Comparison of ENCODE assay signal across 37 cellular contexts in genomic region chr9:118614011-118614410, GRCh38.
DNase-seq lines count a peak whose midpoint lies in the region; ATAC-seq, FAIRE-seq and TF ChIP-seq lines count a peak whose summit lies in the region.
"Had no signal": no experiment of that assay in that cellular context is flagged by ENCODE, and none has a peak within 500 bp of the region (broad histone marks: within the 10 kb centered on the region; RNA-seq: fewer than 3 reads in every experiment).

No MANE protein-coding gene starts in this region.

- no peak overlapping the region for H3K4me3 Mint-ChIP-seq in activated T-cell treated with anti-CD3 and anti-CD28 coated beads, Interleukin-2, amount 50 U/mL, for 4 hours
- H3K4me3 Mint-ChIP-seq: B cell; CD14-positive monocyte; CD4-positive, alpha-beta memory T cell; CD4-positive, alpha-beta T cell; CD4-positive, CD25-positive, alpha-beta regulatory T cell; CD8-positive, alpha-beta memory T cell; CD8-positive, alpha-beta T cell had no signal

- no peaks in the 10 kb centered on the region for H3K4me1 ChIP-seq in Karpas-422 (ENCODE audit: low read length)
- H3K4me1 ChIP-seq: BE2C; BLaER1; BLaER1 treated with 17β-estradiol and CSF1 and Interleukin-3, amounts not matched to agents 10 nM and 100 nM; Caco-2 had no signal

- TF ChIP-seq CTCF in fibroblast of villous mesenchyme (IDR thresholded peaks at IDR 0.05; ENCODE audit: insufficient read depth, low read depth, low read length), result no peak

- FAIRE-seq in RCC 7860 (lab: Jason Lieb, UNC) (peak; percentile 26), endometrium (lab: Jason Lieb, UNC) (peak; percentile 100), GM12891 (lab: Jason Lieb, UNC) (no peak)
- FAIRE-seq: A204.1, D721Med had no signal

- DNase-seq in NCI-H69 (lab: John Stamatoyannopoulos, UW), result peak; percentile 49
- no peak for DNase-seq in RCC 7860 (ENCODE audit: low spot score)
- peak; percentile 66 for DNase-seq in fibroblast of villous mesenchyme (ENCODE audit: low read depth)
- DNase-seq in activated T-cell treated with anti-CD3 and anti-CD28 coated beads, Interleukin-2, amount 50 U/mL, for 4 hours, result no peak
- DNase-seq in activated effector memory CD4-positive, alpha-beta T cell treated with Interleukin-2 at 50 U/mL for 16 hours, result no peak
- DNase-seq in GM12891 (ENCODE audit: insufficient read length, low spot score), result no peak
- no peak for DNase-seq in Karpas-422
- DNase-seq: 8988T; ACHN; AML-193; BE2C; C1 segment of cervical spinal cord; Caco-2; Calu3; CD4-positive, alpha-beta memory T cell; CD4-positive, alpha-beta T cell; CD4-positive, CD25-positive, alpha-beta regulatory T cell; CD8-positive, alpha-beta memory T cell; CD8-positive, alpha-beta T cell; COR-L47; DMS 273 treated with DMSO at 0.1 percent for 48 hours; DMS153; DMS53; DMS79; DMS79 treated with DMSO at 0.1 percent for 48 hours; DND-41; EL had no signal

- H3K36me3 Mint-ChIP-seq in activated T-cell treated with anti-CD3 and anti-CD28 coated beads, Interleukin-2, amount 50 U/mL, for 4 hours (ENCODE audit: insufficient read depth), result no peaks in the 10 kb centered on the region
- H3K36me3 Mint-ChIP-seq: CD14-positive monocyte; CD4-positive, alpha-beta memory T cell; CD4-positive, CD25-positive, alpha-beta regulatory T cell; CD8-positive, alpha-beta memory T cell; CD8-positive, alpha-beta T cell had no signal

- no peak overlapping the region for H3K4me2 ChIP-seq in Karpas-422 (ENCODE audit: low read depth, low read length, poor library complexity, severe bottlenecking)
- H3K4me2 ChIP-seq: A549; BLaER1; BLaER1 treated with 17β-estradiol and CSF1 and Interleukin-3, amounts not matched to agents 10 nM and 100 nM had no signal

- no peak overlapping the region for H3K4me3 ChIP-seq in fibroblast of villous mesenchyme (ENCODE audit: low read depth, low read length)
- H3K4me3 ChIP-seq in Karpas-422 (ENCODE audit: low read length), result no peak overlapping the region
- H3K4me3 ChIP-seq: A549; BLaER1; BLaER1 treated with 17β-estradiol and CSF1 and Interleukin-3, amounts not matched to agents 10 nM and 100 nM had no signal

- no peak overlapping the region for H3K27ac ChIP-seq in Karpas-422 (ENCODE audit: low read length)
- H3K27ac ChIP-seq: 22Rv1; A549; BLaER1; BLaER1 treated with 17β-estradiol and CSF1 and Interleukin-3, amounts not matched to agents 10 nM and 100 nM; C4-2B had no signal

- TF ChIP-seq POLR2A in GM12891 (IDR thresholded peaks at IDR 0.05; ENCODE audit: low read depth, low read length), result no peak

- no peaks in the 10 kb centered on the region for H4K20me1 ChIP-seq in Karpas-422 (ENCODE audit: insufficient read depth, low read depth, low read length)
- H4K20me1 ChIP-seq: BLaER1; BLaER1 treated with 17β-estradiol and CSF1 and Interleukin-3, amounts not matched to agents 10 nM and 100 nM had no signal

- H3K27me3 ChIP-seq in Karpas-422 (ENCODE audit: low read length), result no peaks in the 10 kb centered on the region
- H3K27me3 ChIP-seq: BE2C; BLaER1; BLaER1 treated with 17β-estradiol and CSF1 and Interleukin-3, amounts not matched to agents 10 nM and 100 nM had no signal

- H2AFZ ChIP-seq in Karpas-422 (ENCODE audit: low read length), result no peak overlapping the region

- H3K36me3 ChIP-seq in Karpas-422 (ENCODE audit: insufficient read depth, low read length), result no peaks in the 10 kb centered on the region
- H3K36me3 ChIP-seq: BE2C; BLaER1; BLaER1 treated with 17β-estradiol and CSF1 and Interleukin-3, amounts not matched to agents 10 nM and 100 nM had no signal

- no peak for ATAC-seq in activated T-cell treated with anti-CD3 and anti-CD28 coated beads, Interleukin-2, amount 50 U/mL, for 4 hours
- ATAC-seq: A549; CD8-positive, alpha-beta T cell had no signal

- no peaks in the 10 kb centered on the region for H3K79me2 ChIP-seq in Karpas-422 (ENCODE audit: low read length)

- no peaks in the 10 kb centered on the region for H3K4me1 Mint-ChIP-seq in activated T-cell treated with anti-CD3 and anti-CD28 coated beads, Interleukin-2, amount 50 U/mL, for 4 hours (ENCODE audit: low read depth)
- H3K4me1 Mint-ChIP-seq: B cell; CD14-positive monocyte; CD4-positive, alpha-beta memory T cell; CD4-positive, CD25-positive, alpha-beta regulatory T cell; CD8-positive, alpha-beta memory T cell had no signal

- no peaks in the 10 kb centered on the region for H3K27me3 Mint-ChIP-seq in activated T-cell treated with anti-CD3 and anti-CD28 coated beads, Interleukin-2, amount 50 U/mL, for 4 hours (ENCODE audit: low read depth)
- H3K27me3 Mint-ChIP-seq: B cell; CD4-positive, alpha-beta memory T cell; CD4-positive, alpha-beta T cell; CD4-positive, CD25-positive, alpha-beta regulatory T cell; CD8-positive, alpha-beta memory T cell had no signal

- H3K9me3 Mint-ChIP-seq in activated T-cell treated with anti-CD3 and anti-CD28 coated beads, Interleukin-2, amount 50 U/mL, for 4 hours, result peaks cover 13% of the 10 kb centered on the region

- H3K9me2 ChIP-seq in Karpas-422 (replicated peaks; ENCODE audit: insufficient read depth, low read length), result no peaks in the 10 kb centered on the region

- H3K9me3 ChIP-seq in Karpas-422 (ENCODE audit: low read length), result peaks cover 16% of the 10 kb centered on the region
- H3K9me3 ChIP-seq: A549; BE2C; BLaER1; BLaER1 treated with 17β-estradiol and CSF1 and Interleukin-3, amounts not matched to agents 10 nM and 100 nM; Caco-2 had no signal

- no peak overlapping the region for H3K9ac ChIP-seq in Karpas-422 (ENCODE audit: low read length)
- H3K9ac ChIP-seq: BLaER1; BLaER1 treated with 17β-estradiol and CSF1 and Interleukin-3, amounts not matched to agents 10 nM and 100 nM had no signal

TF ChIP-seq in GM12891, 5 proteins besides CTCF, POLR2A, EP300 and RAD21:
- TF ChIP-seq POLR2AphosphoS5 (IDR thresholded peaks at IDR 0.05; ENCODE audit: low read depth, low read length), result no peak
- no peak for TF ChIP-seq PAX5 (IDR thresholded peaks at IDR 0.05; ENCODE audit: insufficient read depth, low read length, severe bottlenecking)
- TF ChIP-seq POU2F2 (IDR thresholded peaks at IDR 0.05; ENCODE audit: low read depth, low read length), result no peak
- TF ChIP-seq SPI1 (IDR thresholded peaks at IDR 0.05; ENCODE audit: low read depth, low read length), result no peak
- TF ChIP-seq TAF1 (IDR thresholded peaks at IDR 0.05; ENCODE audit: low read depth, low read length), result no peak
TF ChIP-seq in GM12891: peak in this region for 0.

Comparison
In these comparisons a context has a peak if more than half of its experiments do, and no peak if none do; other contexts are left out.
1. DNase-seq: peak in NCI-H69 (single experiment) and fibroblast of villous mesenchyme (single experiment); none in RCC 7860 (single experiment), activated T-cell treated with anti-CD3 and anti-CD28 coated beads, Interleukin-2, amount 50 U/mL, for 4 hours (single experiment), activated effector memory CD4-positive, alpha-beta T cell treated with Interleukin-2 at 50 U/mL for 16 hours (single experiment), GM12891 (single experiment) and Karpas-422 (single experiment).